ENCODE assay signal across 8 cellular contexts in the genomic region with DNA sequence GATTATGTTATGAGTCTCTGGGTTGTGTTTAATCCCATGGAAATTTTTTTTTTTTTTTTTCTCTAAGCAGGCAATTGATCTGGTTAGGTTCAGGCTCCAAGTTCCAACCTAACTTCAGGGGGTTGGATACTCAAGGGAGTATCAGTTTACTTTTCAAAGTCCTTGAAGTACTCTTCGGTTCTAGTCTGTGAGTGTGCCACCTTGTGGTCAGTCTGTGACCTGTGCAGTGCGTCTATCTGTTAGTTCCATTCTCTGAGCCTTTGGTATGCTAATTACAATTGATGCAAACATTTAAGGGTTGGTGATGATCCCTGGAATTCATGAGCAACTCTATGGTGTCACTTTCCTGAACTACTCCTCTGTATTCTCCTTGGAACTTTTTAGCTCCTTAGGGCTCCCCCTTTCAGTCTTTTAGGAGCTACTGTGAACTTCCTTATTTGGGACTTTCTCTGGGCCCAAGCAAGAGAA.
DNase-seq lines count a peak whose midpoint lies in the region; ATAC-seq, FAIRE-seq and TF ChIP-seq lines count a peak whose summit lies in the region.

No MANE protein-coding gene starts in this region.

- H3K9me3 ChIP-seq in GM12878 (replicated peaks; ENCODE audit: control insufficient read depth, insufficient read depth, low read length): no peaks in the 10 kb centered on the region

- intact Hi-C loops in GM12878 (cut with micrococcal nuclease; ENCODE audit: unreplicated experiment): loop anchor here (5.0 to 10.0 kb wide), 2 partner anchors 338 to 1371 kb away; no protein-coding TSS in a partner anchor

- TF ChIP-seq EP300 in GM12878 (IDR thresholded peaks at IDR 0.05; ENCODE audit: borderline replicate concordance in 1 of 2, control insufficient read depth in 1 of 2, low read depth in 2 of 2, low read length in 2 of 2): no peak

- SMC1A ChIA-PET in GM12878 (lab: Charles Lee; ENCODE audit: uncharacterized antibody, unreplicated experiment): interaction anchor here (0.7 to 1.5 kb wide), 4 partner anchors 20 to 1372 kb away, joined by 3 to 5 read pairs (median 3); no protein-coding TSS in a partner anchor

- no peak overlapping the region for H3K4me3 ChIP-seq in AG09309 (ENCODE audit: control insufficient read depth, low read depth, low read length)
- H3K4me3 ChIP-seq in GM12878: no peak overlapping the region

- H3K27ac ChIP-seq in GM12878 (ENCODE audit: control insufficient read depth, insufficient read depth): no peak overlapping the region

- in situ Hi-C loops in GM12878 (cut with MboI): loop anchor here (25.0 kb wide), 1 partner anchor 1373 kb away; no protein-coding TSS in a partner anchor

- H3K36me3 ChIP-seq in GM12878 (ENCODE audit: control insufficient read depth in 2 of 2, insufficient read depth in 2 of 2, low read length in 1 of 2): no peaks in the 10 kb centered on the region

- BruUV-seq in GM12878 (replicated peaks; lab: Mats Ljungman, UMichigan): no TSS peak

- no peaks in the 10 kb centered on the region for H3K79me2 ChIP-seq in GM12878 (ENCODE audit: control insufficient read depth, insufficient read depth, low read length)

- peak; percentile 64 for TF ChIP-seq CTCF in AG09309 (IDR thresholded peaks at IDR 0.05; ENCODE audit: control insufficient read depth, insufficient read depth, low read depth, low read length, missing control alignments)
- TF ChIP-seq CTCF in GM12878 (IDR thresholded peaks at IDR 0.05 in 2 of 3, conservative IDR thresholded peaks at IDR 0.05 in 1 of 3; ENCODE audit: control insufficient read depth in 2 of 3, extremely low read depth in 1 of 3, insufficient read depth in 1 of 3, low read depth in 3 of 3, low read length in 3 of 3): peak; percentile 27 to 64 (median 51)

- peak; percentile 13 for FAIRE-seq in GM12878 (lab: Jason Lieb, UNC)

- DNase-seq in AG09309 (ENCODE audit: low read depth) (no peak), LoVo (ENCODE audit: low spot score) (peak; percentile 46), GM12878 (ENCODE audit: low read depth, low spot score) (no peak), medulla oblongata (ENCODE audit: extremely low spot score) (peak; percentile 24), glomerular visceral epithelial cell (ENCODE audit: extremely low spot score) (no peak), OCI-M2 (lab: John Stamatoyannopoulos, UW; ENCODE audit: unreplicated experiment) (no peak)

- peak; percentile 60 for ATAC-seq in GM18498 (IDR thresholded peaks at IDR 0.05; ENCODE audit: unreplicated experiment)
- ATAC-seq in GM12878: peak; percentile 59
- no peak for ATAC-seq in HG03565 (IDR thresholded peaks at IDR 0.05; ENCODE audit: unreplicated experiment)

- WGBS in GM12878 (ENCODE audit: insufficient coverage, insufficient replicate concordance, low lambda C conversion rate, missing lambda C conversion rate): 4% methylated on average over 2 of the region's 2 CpGs

- RAD21 ChIA-PET in GM12878 (lab: Charles Lee; ENCODE audit: unreplicated experiment): no interaction called here

- H2AFZ ChIP-seq in GM12878 (ENCODE audit: control insufficient read depth, low read depth, low read length): no peak overlapping the region

- H3K4me1 ChIP-seq in GM12878 (ENCODE audit: control insufficient read depth, insufficient read depth, low read length): no peaks in the 10 kb centered on the region

- no peak overlapping the region for H3K4me2 ChIP-seq in GM12878 (ENCODE audit: control insufficient read depth, insufficient read depth)

- H3K27me3 ChIP-seq in GM12878 (replicated peaks in 1 of 2; ENCODE audit: control insufficient read depth in 2 of 2, insufficient read depth in 2 of 2, low read length in 1 of 2): no peaks in the 10 kb centered on the region

- no peak overlapping the region for H3K9ac ChIP-seq in GM12878 (ENCODE audit: control insufficient read depth, insufficient read depth, low read length)

- no peak for TF ChIP-seq POLR2A in GM12878 (IDR thresholded peaks at IDR 0.05; ENCODE audit: low read depth, low read length)

- CTCF ChIA-PET in GM12878 (lab: Yijun Ruan, JAX): interaction anchor here (0.7 to 2.5 kb wide), 7 partner anchors 9 to 1371 kb away, joined by 3 to 10 read pairs (median 3); no protein-coding TSS in a partner anchor

- TF ChIP-seq RAD21 in GM12878 (IDR thresholded peaks at IDR 0.05; ENCODE audit: insufficient read depth, low read depth, low read length): peak; percentile 49

- POLR2A ChIA-PET in GM12878 (lab: Charles Lee): no interaction called here

- H4K20me1 ChIP-seq in GM12878 (ENCODE audit: control insufficient read depth, insufficient read depth): no peaks in the 10 kb centered on the region

TF ChIP-seq in GM12878, 131 proteins besides CTCF, POLR2A, EP300 and RAD21:
- TF ChIP-seq, protein P1, sequence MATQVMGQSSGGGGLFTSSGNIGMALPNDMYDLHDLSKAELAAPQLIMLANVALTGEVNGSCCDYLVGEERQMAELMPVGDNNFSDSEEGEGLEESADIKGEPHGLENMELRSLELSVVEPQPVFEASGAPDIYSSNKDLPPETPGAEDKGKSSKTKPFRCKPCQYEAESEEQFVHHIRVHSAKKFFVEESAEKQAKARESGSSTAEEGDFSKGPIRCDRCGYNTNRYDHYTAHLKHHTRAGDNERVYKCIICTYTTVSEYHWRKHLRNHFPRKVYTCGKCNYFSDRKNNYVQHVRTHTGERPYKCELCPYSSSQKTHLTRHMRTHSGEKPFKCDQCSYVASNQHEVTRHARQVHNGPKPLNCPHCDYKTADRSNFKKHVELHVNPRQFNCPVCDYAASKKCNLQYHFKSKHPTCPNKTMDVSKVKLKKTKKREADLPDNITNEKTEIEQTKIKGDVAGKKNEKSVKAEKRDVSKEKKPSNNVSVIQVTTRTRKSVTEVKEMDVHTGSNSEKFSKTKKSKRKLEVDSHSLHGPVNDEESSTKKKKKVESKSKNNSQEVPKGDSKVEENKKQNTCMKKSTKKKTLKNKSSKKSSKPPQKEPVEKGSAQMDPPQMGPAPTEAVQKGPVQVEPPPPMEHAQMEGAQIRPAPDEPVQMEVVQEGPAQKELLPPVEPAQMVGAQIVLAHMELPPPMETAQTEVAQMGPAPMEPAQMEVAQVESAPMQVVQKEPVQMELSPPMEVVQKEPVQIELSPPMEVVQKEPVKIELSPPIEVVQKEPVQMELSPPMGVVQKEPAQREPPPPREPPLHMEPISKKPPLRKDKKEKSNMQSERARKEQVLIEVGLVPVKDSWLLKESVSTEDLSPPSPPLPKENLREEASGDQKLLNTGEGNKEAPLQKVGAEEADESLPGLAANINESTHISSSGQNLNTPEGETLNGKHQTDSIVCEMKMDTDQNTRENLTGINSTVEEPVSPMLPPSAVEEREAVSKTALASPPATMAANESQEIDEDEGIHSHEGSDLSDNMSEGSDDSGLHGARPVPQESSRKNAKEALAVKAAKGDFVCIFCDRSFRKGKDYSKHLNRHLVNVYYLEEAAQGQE (IDR thresholded peaks at IDR 0.05; ENCODE audit: low read depth, low read length): no peak
- TF ChIP-seq KAT2A (conservative IDR thresholded peaks at IDR 0.05; ENCODE audit: control insufficient read depth, low read depth, low read length) (no peak), SREBF1 (IDR thresholded peaks at IDR 0.05; ENCODE audit: low read length) (no peak), CEBPB (IDR thresholded peaks at IDR 0.05; ENCODE audit: borderline replicate concordance in 1 of 2, low read depth in 2 of 2, low read length in 2 of 2) (no peak), YBX1 (IDR thresholded peaks at IDR 0.05) (no peak), NFIC (IDR thresholded peaks at IDR 0.05; ENCODE audit: low read depth, low read length) (no peak), RUNX3 (IDR thresholded peaks at IDR 0.05; ENCODE audit: low read length) (0 out of 2 replicates have a peak, but pooled peaks have one; percentile 10), SMC3 (IDR thresholded peaks at IDR 0.05; ENCODE audit: borderline replicate concordance, low read length) (peak; percentile 20; the same call in 1 of the 2 replicates), POLR2AphosphoS5 (IDR thresholded peaks at IDR 0.05; ENCODE audit: low read length) (no peak), ZBED1 (IDR thresholded peaks at IDR 0.05; ENCODE audit: borderline replicate concordance) (no peak), POLR2AphosphoS2 (IDR thresholded peaks at IDR 0.05; ENCODE audit: low read depth, low read length) (no peak)

Comparison
In these comparisons a context has a peak if more than half of its experiments do, and no peak if none do; other contexts are left out.
1. DNase-seq: peak in LoVo (single experiment) and medulla oblongata (single experiment); none in AG09309 (single experiment), GM12878 (single experiment), glomerular visceral epithelial cell (single experiment) and OCI-M2 (single experiment).